In genomic region chr2:208175069-208175842, GRCh38 we compare ENCODE assay signal across 8 cellular contexts. TPM values are rescaled to one million over a fixed set of nuclear protein-coding genes. Genes with fewer than 3 reads are reported as not detected.
DNase-seq lines count a peak whose midpoint lies in the region; ATAC-seq lines count a peak whose summit lies in the region.

No MANE protein-coding gene starts in this region.

- H3K36me3 Mint-ChIP-seq in activated CD4-positive, alpha-beta memory T cell treated with anti-CD3 and anti-CD28 coated beads for 36 hours, result no peaks in the 10 kb centered on the region
- H3K36me3 Mint-ChIP-seq in memory B cell, result no peaks in the 10 kb centered on the region

- H3K27me3 Mint-ChIP-seq in activated CD4-positive, alpha-beta memory T cell treated with anti-CD3 and anti-CD28 coated beads for 36 hours, result peaks cover 12% of the 10 kb centered on the region
- H3K27me3 Mint-ChIP-seq in memory B cell, result peaks cover 2% of the 10 kb centered on the region

- H3K4me1 Mint-ChIP-seq in activated CD4-positive, alpha-beta memory T cell treated with anti-CD3 and anti-CD28 coated beads for 36 hours (ENCODE audit: low read depth), result no peaks in the 10 kb centered on the region
- peaks cover 2% of the 10 kb centered on the region for H3K4me1 Mint-ChIP-seq in memory B cell

- DNase-seq in Caki2 (ENCODE audit: low read depth) (peak; percentile 60), NCI-H748 (lab: John Stamatoyannopoulos, UW; ENCODE audit: unreplicated experiment) (peak; percentile 80), memory B cell (ENCODE audit: low spot score in 2 of 2) (peak; percentile 52 to 58)
- peak; percentile 73 for DNase-seq in activated CD4-positive, alpha-beta memory T cell treated with anti-CD3 and anti-CD28 coated beads for 36 hours
- peak; percentile 24 for DNase-seq in effector CD8-positive, alpha-beta T cell (lab: John Stamatoyannopoulos, UW)
- DNase-seq in stimulated activated CD8-positive, alpha-beta memory T cell treated with anti-CD3 and anti-CD28 coated beads, Interleukin-15, amount 100 ng/mL, for 48 hours (ENCODE audit: low read depth in 2 of 2), result peak; percentile 23 to 27

- CTCF ChIA-PET in activated CD4-positive, alpha-beta memory T cell treated with anti-CD3 and anti-CD28 coated beads for 36 hours (lab: Charles Lee), result interaction anchor here (0.6 to 2.7 kb wide), 31 partner anchors 9 to 1617 kb away, joined by 3 to 47 read pairs (median 4); partner anchors contain the start of genes C2orf80, CRYGA and IDH1

- in situ Hi-C loops in Caki2 (cut with HindIII; ENCODE audit: low pct_unique_long_range_greater_than_20kb, low sequenced_read_pairs), result no loop called here

- H3K4me3 Mint-ChIP-seq in activated CD4-positive, alpha-beta memory T cell treated with anti-CD3 and anti-CD28 coated beads for 36 hours, result no peak overlapping the region
- H3K4me3 Mint-ChIP-seq in memory B cell, result no peak overlapping the region

- POLR2A ChIA-PET in activated CD4-positive, alpha-beta memory T cell treated with anti-CD3 and anti-CD28 coated beads for 36 hours (lab: Charles Lee), result no interaction called here

- H3K27ac Mint-ChIP-seq in activated CD4-positive, alpha-beta memory T cell treated with anti-CD3 and anti-CD28 coated beads for 36 hours, result no peak overlapping the region
- H3K27ac Mint-ChIP-seq in memory B cell, result no peak overlapping the region

- ATAC-seq in GM19467 (IDR thresholded peaks at IDR 0.05; ENCODE audit: unreplicated experiment) (peak; percentile 99), HG03558 (IDR thresholded peaks at IDR 0.05; ENCODE audit: extremely low read depth, unreplicated experiment) (peak; percentile 92), memory B cell (ENCODE audit: low read depth) (peak; percentile 97)

- intact Hi-C loops in activated CD4-positive, alpha-beta memory T cell treated with anti-CD3 and anti-CD28 coated beads for 36 hours (cut with micrococcal nuclease), result loop anchor here (1.0 kb wide), 1 partner anchor 79 kb away; no protein-coding TSS in a partner anchor

- H3K9me3 Mint-ChIP-seq in activated CD4-positive, alpha-beta memory T cell treated with anti-CD3 and anti-CD28 coated beads for 36 hours, result no peaks in the 10 kb centered on the region
- H3K9me3 Mint-ChIP-seq in memory B cell, result no peaks in the 10 kb centered on the region

RNA-seq across cellular contexts. Expression of gene CRYGA, which starts 11.9 kb away (rescaled TPM):
- total RNA-seq in Caki2 (2014; rRNA removed; shearing (Covaris generic); ENCODE audit: low replicate concordance), result not detected in 2 replicates
- not detected for total RNA-seq in activated CD4-positive, alpha-beta memory T cell treated with anti-CD3 and anti-CD28 coated beads for 36 hours

RNA-seq across cellular contexts. Expression of gene C2orf80, which starts 14.6 kb away (rescaled TPM):
- not detected in 2 replicates for total RNA-seq in Caki2 (2014; rRNA removed; shearing (Covaris generic); ENCODE audit: low replicate concordance)
- total RNA-seq in activated CD4-positive, alpha-beta memory T cell treated with anti-CD3 and anti-CD28 coated beads for 36 hours, result not detected

RNA-seq across cellular contexts. Expression of gene CRYGB, which starts 29.3 kb away (rescaled TPM):
- total RNA-seq in Caki2 (2014; rRNA removed; shearing (Covaris generic); ENCODE audit: low replicate concordance), result not detected in 2 replicates
- total RNA-seq in activated CD4-positive, alpha-beta memory T cell treated with anti-CD3 and anti-CD28 coated beads for 36 hours, result not detected

RNA-seq across cellular contexts. Expression of gene CRYGC, which starts 45.6 kb away (rescaled TPM):
- not detected in 2 replicates for total RNA-seq in Caki2 (2014; rRNA removed; shearing (Covaris generic); ENCODE audit: low replicate concordance)
- not detected for total RNA-seq in activated CD4-positive, alpha-beta memory T cell treated with anti-CD3 and anti-CD28 coated beads for 36 hours

RNA-seq across cellular contexts. Expression of gene CRYGD, which starts 50.9 kb away (rescaled TPM):
- not detected in 2 replicates for total RNA-seq in Caki2 (2014; rRNA removed; shearing (Covaris generic); ENCODE audit: low replicate concordance)
- not detected for total RNA-seq in activated CD4-positive, alpha-beta memory T cell treated with anti-CD3 and anti-CD28 coated beads for 36 hours

Comparison
In these comparisons a context has a peak if more than half of its experiments do, and no peak if none do; other contexts are left out.
1. Peak in every context shown above with its lines: DNase-seq and ATAC-seq.
2. DNase-seq: peak in every context shown above with its lines; median percentile 80 in NCI-H748; 73 in activated CD4-positive, alpha-beta memory T cell treated with anti-CD3 and anti-CD28 coated beads for 36 hours; 60 in Caki2; 55 in memory B cell; 25 in stimulated activated CD8-positive, alpha-beta memory T cell treated with anti-CD3 and anti-CD28 coated beads, Interleukin-15, amount 100 ng/mL, for 48 hours; 24 in effector CD8-positive, alpha-beta T cell.